14 cellular contexts compared by ENCODE assay signal in the genomic region with DNA sequence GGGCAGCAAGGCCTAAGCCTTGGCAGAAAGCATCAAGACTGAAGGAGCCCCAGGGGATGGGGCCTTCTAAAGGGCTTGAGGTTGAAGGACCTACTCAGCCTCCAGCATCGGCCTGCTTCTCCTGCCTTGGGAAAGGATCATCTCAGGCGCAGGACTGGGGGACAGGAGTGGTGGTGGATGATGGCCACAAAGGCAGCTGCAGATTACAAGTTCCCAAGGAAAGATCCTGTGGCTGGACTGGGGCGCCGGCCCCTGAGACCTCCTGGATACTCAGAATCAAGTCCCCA. TPM values are rescaled to one million over a fixed set of nuclear protein-coding genes. Genes with fewer than 3 reads are reported as not detected.
DNase-seq lines count a peak whose midpoint lies in the region; ATAC-seq and TF ChIP-seq lines count a peak whose summit lies in the region.
"Had no signal": no experiment of that assay in that cellular context is flagged by ENCODE, and none has a peak within 500 bp of the region (broad histone marks: within the 10 kb centered on the region; RNA-seq: fewer than 3 reads in every experiment).

No MANE protein-coding gene starts in this region.

- peaks cover 12% of the 10 kb centered on the region for H3K36me3 Mint-ChIP-seq in activated T-helper 17 cell treated with anti-CD3 and anti-CD28 coated beads, Interleukin-2, amount 50 U/mL, for 72 hours (ENCODE audit: low read depth)
- H3K36me3 Mint-ChIP-seq in mesothelial cell of epicardium, result no peaks in the 10 kb centered on the region

- in situ Hi-C loops in GM23248 (cut with MboI), result no loop called here
- in situ Hi-C loops in HAP-1 (cut with MboI; ENCODE audit: low sequenced_read_pairs), result loop anchor here (25.0 kb wide), 1 partner anchor 800 kb away; a partner anchor contains a TSS

- no peak overlapping the region for H2AFZ ChIP-seq in GM23248

- peak overlapping the region; percentile 65 for H3K4me3 Mint-ChIP-seq in activated T-helper 17 cell treated with anti-CD3 and anti-CD28 coated beads, Interleukin-2, amount 50 U/mL, for 72 hours
- peak overlapping the region; percentile 58 for H3K4me3 Mint-ChIP-seq in mesothelial cell of epicardium

- ATAC-seq in activated T-helper 17 cell treated with anti-CD3 and anti-CD28 coated beads, Interleukin-2, amount 50 U/mL, for 72 hours (replicated peaks), result no peak
- ATAC-seq in HG02852 (IDR thresholded peaks at IDR 0.05; ENCODE audit: unreplicated experiment), result no peak
- ATAC-seq: Right ventricle myocardium inferior had no signal

- H3K4me1 Mint-ChIP-seq in activated T-helper 17 cell treated with anti-CD3 and anti-CD28 coated beads, Interleukin-2, amount 50 U/mL, for 72 hours, result peaks cover 12% of the 10 kb centered on the region
- H3K4me1 Mint-ChIP-seq in mesothelial cell of epicardium, result peaks cover 23% of the 10 kb centered on the region

- 0 out of 22 replicates have a peak, but pooled peaks cover 0 to 6% (median 0%) of the 10 kb centered on the region in 11 experiments for H3K36me3 ChIP-seq in BLaER1 treated with 17β-estradiol and CSF1 and Interleukin-3, amounts not matched to agents 10 nM and 100 nM
- H3K36me3 ChIP-seq in GM23248 (ENCODE audit: low read depth), result no peaks in the 10 kb centered on the region
- no peaks in the 10 kb centered on the region; the same call in 1 of the 2 replicates for H3K36me3 ChIP-seq in HAP-1 (replicated peaks)
- H3K36me3 ChIP-seq: right atrium auricular region had no signal

- no peaks in the 10 kb centered on the region for H3K9me2 ChIP-seq in GM23248 (ENCODE audit: insufficient read depth)

- H3K9me3 ChIP-seq in BLaER1 treated with 17β-estradiol and CSF1 and Interleukin-3, amounts not matched to agents 10 nM and 100 nM (replicated peaks in 1 of 11), result peaks cover 0 to 24% (median 7%) of the 10 kb centered on the region in 11 experiments; a peak in 8 of 22 replicates
- H3K9me3 ChIP-seq in GM23248 (ENCODE audit: low read depth), result no peaks in the 10 kb centered on the region
- no peaks in the 10 kb centered on the region for H3K9me3 ChIP-seq in HAP-1
- H3K9me3 ChIP-seq: right atrium auricular region had no signal

- WGBS in GM23248 (ENCODE audit: low coverage in 1 of 2, low lambda C conversion rate in 2 of 2, missing lambda C conversion rate in 2 of 2), 2 experiments, result 94 to 100% methylated on average over 3 to 4 of the region's 4 CpGs

- peak overlapping the region; percentile 56 to 78 (median 73); a peak in 20 of 22 replicates for H3K4me2 ChIP-seq in BLaER1 treated with 17β-estradiol and CSF1 and Interleukin-3, amounts not matched to agents 10 nM and 100 nM
- peak overlapping the region; percentile 48 for H3K4me2 ChIP-seq in GM23248 (ENCODE audit: unreplicated experiment)

- H3K27ac ChIP-seq in BLaER1 treated with 17β-estradiol and CSF1 and Interleukin-3, amounts not matched to agents 10 nM and 100 nM, result no peak overlapping the region
- H3K27ac ChIP-seq in GM23248, result no peak overlapping the region
- H3K27ac ChIP-seq: VCaP had no signal

- peaks cover 31% of the 10 kb centered on the region for H3K79me2 ChIP-seq in GM23248 (ENCODE audit: insufficient read depth)

- H3K4me3 ChIP-seq in BLaER1 treated with 17β-estradiol and CSF1 and Interleukin-3, amounts not matched to agents 10 nM and 100 nM, result 0 out of 20 replicates have a peak overlapping the region, but pooled peaks of 2 of the 10 experiments have one; percentile 69 to 78
- H3K4me3 ChIP-seq in GM23248 (no peak overlapping the region), HAP-1 (no peak overlapping the region)

- DNase-seq in GM23248 (no peak), mesothelial cell of epicardium (ENCODE audit: low spot score in 2 of 2, unreplicated experiment in 2 of 2) (no peak), NCI-H510A treated with DMSO at 0.1 percent for 48 hours (lab: John Stamatoyannopoulos, UW) (no peak), NCI-H526 treated with DMSO at 0.1 percent for 48 hours (lab: John Stamatoyannopoulos, UW) (no peak), HAP-1 (ENCODE audit: low spot score in 2 of 2) (no peak)
- DNase-seq: activated effector memory CD4-positive, alpha-beta T cell treated with anti-CD3 and anti-CD28 coated beads, Interleukin-2, amount 50 U/mL, for 16 hours; NCI-H345; stimulated activated CD4-positive, alpha-beta T cell treated with anti-CD3 and anti-CD28 coated beads, Interleukin-4, amount 100 ng/mL, for 24 hours had no signal

- H3K9ac ChIP-seq in BLaER1 treated with 17β-estradiol and CSF1 and Interleukin-3, amounts not matched to agents 10 nM and 100 nM, result peak overlapping the region in 2 of 11 experiments; percentile 20 to 82; a peak in 2 of 22 replicates
- H3K9ac ChIP-seq in GM23248, result peak overlapping the region; percentile 100

- H3K27me3 ChIP-seq in BLaER1 treated with 17β-estradiol and CSF1 and Interleukin-3, amounts not matched to agents 10 nM and 100 nM, result peaks cover 18 to 48% (median 43%) of the 10 kb centered on the region in 11 experiments; a peak in 20 of 22 replicates
- no peaks in the 10 kb centered on the region for H3K27me3 ChIP-seq in GM23248 (replicated peaks; ENCODE audit: insufficient read depth)
- H3K27me3 ChIP-seq in HAP-1 (ENCODE audit: low read depth), result no peaks in the 10 kb centered on the region
- H3K27me3 ChIP-seq: right atrium auricular region had no signal

- H3K27ac Mint-ChIP-seq in activated T-helper 17 cell treated with anti-CD3 and anti-CD28 coated beads, Interleukin-2, amount 50 U/mL, for 72 hours, result no peak overlapping the region
- peak overlapping the region; percentile 73 for H3K27ac Mint-ChIP-seq in mesothelial cell of epicardium

- no peaks in the 10 kb centered on the region for H3K9me3 Mint-ChIP-seq in activated T-helper 17 cell treated with anti-CD3 and anti-CD28 coated beads, Interleukin-2, amount 50 U/mL, for 72 hours
- no peaks in the 10 kb centered on the region for H3K9me3 Mint-ChIP-seq in mesothelial cell of epicardium

- H3K4me1 ChIP-seq in BLaER1 treated with 17β-estradiol and CSF1 and Interleukin-3, amounts not matched to agents 10 nM and 100 nM, result peaks cover 27 to 51% (median 35%) of the 10 kb centered on the region in 10 experiments
- H3K4me1 ChIP-seq in GM23248 (ENCODE audit: insufficient read depth), result peaks cover 8% of the 10 kb centered on the region
- peaks cover 14% of the 10 kb centered on the region for H3K4me1 ChIP-seq in HAP-1

- H4K20me1 ChIP-seq in BLaER1 treated with 17β-estradiol and CSF1 and Interleukin-3, amounts not matched to agents 10 nM and 100 nM, result peaks cover 16 to 44% (median 26%) of the 10 kb centered on the region in 11 experiments; a peak in 21 of 22 replicates
- no peaks in the 10 kb centered on the region for H4K20me1 ChIP-seq in GM23248 (ENCODE audit: insufficient read depth)

- no peak for TF ChIP-seq CTCF in mesothelial cell of epicardium (IDR thresholded peaks at IDR 0.05; ENCODE audit: unreplicated experiment)

- H3F3A ChIP-seq in GM23248 (ENCODE audit: insufficient read depth), result no peaks in the 10 kb centered on the region

- no peaks in the 10 kb centered on the region for H3K27me3 Mint-ChIP-seq in activated T-helper 17 cell treated with anti-CD3 and anti-CD28 coated beads, Interleukin-2, amount 50 U/mL, for 72 hours
- H3K27me3 Mint-ChIP-seq in mesothelial cell of epicardium (ENCODE audit: low read depth), result peaks cover 2% of the 10 kb centered on the region

RNA-seq across cellular contexts. Expression of a gene that starts 1.6 kb away (rescaled TPM):
- 16.5 and 19.2 TPM in 2 replicates for total RNA-seq in GM23248 (2014; rRNA removed; shearing (Covaris generic))
- polyA plus RNA-seq in GM23248 (2016; fragmentation: Nextera tagmentation; extraction: Ambion mirVana), result 9.4 TPM in 2 replicates
- total RNA-seq in activated T-helper 17 cell treated with anti-CD3 and anti-CD28 coated beads, Interleukin-2, amount 50 U/mL, for 72 hours, result 10 to 100 TPM; 23.5 to 25.6 TPM
- 21.0 to 22.9 TPM (median 22.2 TPM) in 3 replicates for total RNA-seq in mesothelial cell of epicardium

RNA-seq across cellular contexts. Expression of a gene that starts 53.8 kb away (rescaled TPM):
- 14.4 and 14.6 TPM in 2 replicates for total RNA-seq in GM23248 (2014; rRNA removed; shearing (Covaris generic))
- 22.5 and 24.3 TPM in 2 replicates for polyA plus RNA-seq in GM23248 (2016; fragmentation: Nextera tagmentation; extraction: Ambion mirVana)
- total RNA-seq in activated T-helper 17 cell treated with anti-CD3 and anti-CD28 coated beads, Interleukin-2, amount 50 U/mL, for 72 hours, result 10 to 100 TPM; 25.4 to 67.3 TPM
- total RNA-seq in mesothelial cell of epicardium, result 31.3 to 34.6 TPM (median 32.1 TPM) in 3 replicates

RNA-seq across cellular contexts. Expression of a gene that starts 59.9 kb away (rescaled TPM):
- total RNA-seq in GM23248 (2014; rRNA removed; shearing (Covaris generic)), result 3.3 and 5.8 TPM in 2 replicates
- polyA plus RNA-seq in GM23248 (2016; fragmentation: Nextera tagmentation; extraction: Ambion mirVana), result 1.5 and 2.3 TPM in 2 replicates
- total RNA-seq in activated T-helper 17 cell treated with anti-CD3 and anti-CD28 coated beads, Interleukin-2, amount 50 U/mL, for 72 hours, result 10 to 100 TPM; 34.6 to 36.1 TPM
- 4.2 to 4.6 TPM (median 4.3 TPM) in 3 replicates for total RNA-seq in mesothelial cell of epicardium
